In the genomic region with DNA sequence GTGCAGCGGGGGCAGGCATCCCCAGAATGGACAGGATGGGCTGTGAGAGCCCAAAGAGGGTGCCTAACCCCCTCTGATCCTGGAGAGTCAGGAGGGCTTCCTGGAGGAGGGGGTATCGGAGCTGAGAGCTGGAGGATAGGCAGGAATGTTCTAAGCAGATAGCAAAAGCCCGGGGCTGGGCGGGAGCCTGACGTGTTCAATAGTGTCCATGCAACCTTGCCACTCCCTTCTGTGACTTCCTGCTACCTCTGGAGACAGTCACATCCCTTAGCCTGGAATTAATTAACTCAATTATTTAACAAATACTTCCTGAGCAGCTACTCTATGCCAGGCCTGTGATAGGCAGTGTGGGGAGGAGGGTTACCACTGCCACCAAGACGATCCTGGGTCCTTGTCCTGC, we compare ENCODE assay signal across 15 cellular contexts. TPM values are rescaled to one million over a fixed set of nuclear protein-coding genes. Genes with fewer than 3 reads are reported as not detected.
DNase-seq lines count a peak whose midpoint lies in the region; ATAC-seq, FAIRE-seq and TF ChIP-seq lines count a peak whose summit lies in the region.
"Had no signal": no experiment of that assay in that cellular context is flagged by ENCODE, and none has a peak within 500 bp of the region (broad histone marks: within the 10 kb centered on the region; RNA-seq: fewer than 3 reads in every experiment).

No MANE protein-coding gene starts in this region.

- no peaks in the 10 kb centered on the region for H3K27me3 Mint-ChIP-seq in H9 (ENCODE audit: low read depth)
- H3K27me3 Mint-ChIP-seq: activated CD4-positive, alpha-beta memory T cell treated with anti-CD3 and anti-CD28 coated beads, Interleukin-2, amount 10 ng/mL, durations not matched to agents 7 days and 5 days; memory B cell; stimulated activated memory B cell treated with anti-CD40 and anti-IgM and Interleukin-4, amounts not matched to agents 10 μg/mL and 1 μg/mL and 100 μg/mL, for 72 hours had no signal

- H2BK5ac ChIP-seq in H9 (ENCODE audit: insufficient read length, low read length), result no peak overlapping the region

- H3K9ac ChIP-seq in H9 (ENCODE audit: extremely low read depth, insufficient read length, low read length), result no peak overlapping the region

- H4K8ac ChIP-seq in H9 (replicated peaks; ENCODE audit: insufficient read length, low read depth, low read length), result no peak overlapping the region

- no peak overlapping the region for H3K14ac ChIP-seq in H9 (ENCODE audit: insufficient read depth, low read length)

- no peak overlapping the region for H3K4me3 Mint-ChIP-seq in H9
- H3K4me3 Mint-ChIP-seq: activated CD4-positive, alpha-beta memory T cell treated with anti-CD3 and anti-CD28 coated beads, Interleukin-2, amount 10 ng/mL, durations not matched to agents 7 days and 5 days; activated T-cell treated with anti-CD3 and anti-CD28 coated beads, Interleukin-2, amount 50 U/mL, for 72 hours; GM23338; memory B cell; stimulated activated memory B cell treated with anti-CD40 and anti-IgM and Interleukin-4, amounts not matched to agents 10 μg/mL and 1 μg/mL and 100 μg/mL, for 72 hours had no signal

- H3K18ac ChIP-seq in H9 (ENCODE audit: insufficient read length, low read depth, low read length), result no peak overlapping the region

- DNase-seq in H9, result no peak
- DNase-seq in bronchial epithelial cell (ENCODE audit: low read depth), result peak; percentile 45
- peak; percentile 80 for DNase-seq in mucosa of gallbladder (ENCODE audit: low spot score)
- DNase-seq in transverse colon, result peak; percentile 77
- no peak for DNase-seq in GM19238 (ENCODE audit: insufficient read length, low spot score)
- DNase-seq in AML-193 (lab: John Stamatoyannopoulos, UW), result no peak

- H3K79me1 ChIP-seq in H9 (ENCODE audit: insufficient read depth, low read depth, low read length, poor library complexity, severe bottlenecking), result no peaks in the 10 kb centered on the region

- H4K20me1 ChIP-seq in H9 (ENCODE audit: control insufficient read depth, insufficient read depth, insufficient read length), result no peaks in the 10 kb centered on the region

- H4K5ac ChIP-seq in H9 (ENCODE audit: insufficient read length, low read depth, low read length), result no peak overlapping the region

- intact Hi-C loops in transverse colon (cut with DNase I; ENCODE audit: low total_unique reads), result loop anchor here (1.0 to 10.0 kb wide), 2 partner anchors 82 to 265 kb away; no protein-coding TSS in a partner anchor

- no peak overlapping the region for H3K4ac ChIP-seq in H9 (ENCODE audit: low read depth, low read length)

- no peak overlapping the region for H2AFZ ChIP-seq in H9 (ENCODE audit: low read length)
- H2AFZ ChIP-seq: GM23338 had no signal

- no peaks in the 10 kb centered on the region for H3K27me3 ChIP-seq in H9 (ENCODE audit: insufficient read depth, low read length)
- H3K27me3 ChIP-seq in bronchial epithelial cell (ENCODE audit: control insufficient read depth, insufficient read depth, low read length), result no peaks in the 10 kb centered on the region
- no peaks in the 10 kb centered on the region for H3K27me3 ChIP-seq in transverse colon
- H3K27me3 ChIP-seq: adrenal gland; BLaER1 treated with 17β-estradiol and CSF1 and Interleukin-3, amounts not matched to agents 10 nM and 100 nM had no signal

- no peaks in the 10 kb centered on the region for H3K4me1 Mint-ChIP-seq in H9

- H2AK5ac ChIP-seq in H9 (ENCODE audit: insufficient read length, low read length), result no peak overlapping the region

- H3K9me3 ChIP-seq in H9 (ENCODE audit: control insufficient read depth, low read depth, low read length) (no peaks in the 10 kb centered on the region), transverse colon (no peaks in the 10 kb centered on the region)
- H3K9me3 ChIP-seq: adrenal gland; BLaER1 treated with 17β-estradiol and CSF1 and Interleukin-3, amounts not matched to agents 10 nM and 100 nM had no signal

- no peak overlapping the region for H2BK15ac ChIP-seq in H9 (ENCODE audit: low read depth, low read length)

- H4K91ac ChIP-seq in H9 (ENCODE audit: insufficient read length, low read depth, low read length), result no peak overlapping the region

- no peak for TF ChIP-seq POLR2A in transverse colon (IDR thresholded peaks at IDR 0.05)

- H2BK20ac ChIP-seq in H9 (ENCODE audit: low read depth, low read length, poor library complexity, severe bottlenecking), result no peak overlapping the region

- H3K36me3 ChIP-seq in bronchial epithelial cell (ENCODE audit: control insufficient read depth, insufficient read depth, low read length) (peaks cover 25% of the 10 kb centered on the region), transverse colon (peaks cover 0 to 21% (median 2%) of the 10 kb centered on the region in 4 donors)

- no peak overlapping the region for H3K23ac ChIP-seq in H9 (ENCODE audit: insufficient read length, low read depth, low read length)

- ATAC-seq in HG03196 (IDR thresholded peaks at IDR 0.05; ENCODE audit: unreplicated experiment), result no peak

- TF ChIP-seq EP300 in transverse colon (IDR thresholded peaks at IDR 0.05; ENCODE audit: low read depth), result no peak

- WGBS in H9 (ENCODE audit: extremely low coverage, insufficient read length, low lambda C conversion rate), result no CpG with 5 or more reads among the region's 6 CpGs
- WGBS in transverse colon (ENCODE audit: low coverage in 1 of 2), 2 donors, result 69% methylated on average over 6 of the region's 6 CpGs; no CpG with 5 or more reads in 1 of the 2 donors

- no peak overlapping the region for H2BK120ac ChIP-seq in H9 (ENCODE audit: low read depth, low read length, poor library complexity, severe bottlenecking)

- FAIRE-seq in bronchial epithelial cell (lab: Jason Lieb, UNC), result no peak
- FAIRE-seq: HTR-8/SVneo had no signal

- H2BK12ac ChIP-seq in H9 (ENCODE audit: insufficient read length, low read depth, low read length), result no peak overlapping the region

- H3K27ac Mint-ChIP-seq in H9, result peak overlapping the region in 2 of 3 experiments; percentile 44 to 51; a peak in 2 of 7 replicates
- H3K27ac Mint-ChIP-seq: activated T-cell treated with anti-CD3 and anti-CD28 coated beads, Interleukin-2, amount 50 U/mL, for 72 hours; GM23338; memory B cell had no signal

- H3K36me3 Mint-ChIP-seq in H9 (ENCODE audit: insufficient read depth in 1 of 3, low read depth in 3 of 3), result peaks cover 21 to 56% (median 45%) of the 10 kb centered on the region in 3 experiments; a peak in 6 of 7 replicates

- in situ Hi-C loops in transverse colon (cut with MboI; ENCODE audit: low pct_ligation_motif_present in 1 of 4, low pct_unique_long_range_greater_than_20kb in 1 of 4, low sequenced_read_pairs in 3 of 4), result loop anchor here in 3 of 4 donors (5.0 to 10.0 kb wide), 3 partner anchors 77 to 85 kb away; no protein-coding TSS in a partner anchor

- H3K4me3 ChIP-seq in bronchial epithelial cell (ENCODE audit: low read depth, low read length) (no peak overlapping the region), transverse colon (no peak overlapping the region)
- H3K4me3 ChIP-seq: adrenal gland; BLaER1 treated with 17β-estradiol and CSF1 and Interleukin-3, amounts not matched to agents 10 nM and 100 nM; GM23338 had no signal

- no peaks in the 10 kb centered on the region; a peak in 2 of 5 replicates for H3K9me3 Mint-ChIP-seq in H9
- H3K9me3 Mint-ChIP-seq: activated CD4-positive, alpha-beta memory T cell treated with anti-CD3 and anti-CD28 coated beads, Interleukin-2, amount 10 ng/mL, durations not matched to agents 7 days and 5 days; activated T-cell treated with anti-CD3 and anti-CD28 coated beads, Interleukin-2, amount 50 U/mL, for 72 hours; GM23338; memory B cell; stimulated activated memory B cell treated with anti-CD40 and anti-IgM and Interleukin-4, amounts not matched to agents 10 μg/mL and 1 μg/mL and 100 μg/mL, for 72 hours had no signal

- H3K4me1 ChIP-seq in H9 (ENCODE audit: insufficient read depth, low read length) (no peaks in the 10 kb centered on the region), transverse colon (peaks cover 13 to 29% (median 17%) of the 10 kb centered on the region in 4 donors)

- no peak overlapping the region for H3K56ac ChIP-seq in H9 (ENCODE audit: insufficient read length, low read depth, low read length)

- H3K23me2 ChIP-seq in H9 (ENCODE audit: insufficient read length, low read depth, low read length, poor library complexity, severe bottlenecking), result no peaks in the 10 kb centered on the region

- H3T11ph ChIP-seq in H9 (ENCODE audit: low read length), result no peak overlapping the region

- no peak for TF ChIP-seq CTCF in H9 (conservative IDR thresholded peaks at IDR 0.05)
- TF ChIP-seq CTCF in bronchial epithelial cell (IDR thresholded peaks at IDR 0.05; ENCODE audit: insufficient read depth, low read length, severe bottlenecking), result no peak
- no peak for TF ChIP-seq CTCF in transverse colon (IDR thresholded peaks at IDR 0.05)

- H3K79me2 ChIP-seq in H9 (ENCODE audit: insufficient read depth, low read length), result no peaks in the 10 kb centered on the region

- no peak overlapping the region for H3K4me2 ChIP-seq in H9 (ENCODE audit: insufficient read depth, insufficient read length, low read length)
- H3K4me2 ChIP-seq: BLaER1 treated with 17β-estradiol and CSF1 and Interleukin-3, amounts not matched to agents 10 nM and 100 nM; GM23338 had no signal

- no peak overlapping the region for H3K27ac ChIP-seq in H9 (ENCODE audit: insufficient read length, low read depth, low read length)
- H3K27ac ChIP-seq in transverse colon, result peak overlapping the region; percentile 77 to 81 (median 78)
- H3K27ac ChIP-seq: adrenal gland; BLaER1 treated with 17β-estradiol and CSF1 and Interleukin-3, amounts not matched to agents 10 nM and 100 nM had no signal

RNA-seq across cellular contexts. Expression of a gene that starts 10.9 kb away (rescaled TPM):
- total RNA-seq in H9 (2021) (193 and 200 TPM in 2 replicates), bronchial epithelial cell (120 and 206 TPM in 2 replicates), mucosa of gallbladder (125 TPM), transverse colon (10 to 100 TPM; 50.1 to 96.9 (median 61.2) TPM)

RNA-seq across cellular contexts. Expression of a gene that starts 21.0 kb away (rescaled TPM):
- total RNA-seq in H9 (2021) (49.0 and 49.8 TPM in 2 replicates), bronchial epithelial cell (24.0 and 37.1 TPM in 2 replicates), mucosa of gallbladder (60.1 TPM), transverse colon (100 to 1,000 TPM in 2 of 4 donors, 10 to 100 TPM in 2; 77.1 to 159 (median 98.4) TPM)

RNA-seq across cellular contexts. Expression of a gene that starts 51.4 kb away (rescaled TPM):
- total RNA-seq in H9 (2021), result 258 and 269 TPM in 2 replicates
- 236 and 266 TPM in 2 replicates for total RNA-seq in bronchial epithelial cell
- total RNA-seq in mucosa of gallbladder, result 105 TPM
- 100 to 1,000 TPM in 1 of 4 donors, 10 to 100 TPM in 3; 19.8 to 104 (median 91.4) TPM for total RNA-seq in transverse colon

Comparison
In these comparisons a context has a peak if more than half of its experiments do, and no peak if none do; other contexts are left out.
1. DNase-seq: peak in bronchial epithelial cell (single experiment), mucosa of gallbladder (single experiment) and transverse colon (single experiment); none in H9 (single experiment), GM19238 (single experiment) and AML-193 (0 of 2).